ENCODE assay signal across 12 cellular contexts in genomic region chr2:85925216-85925671, GRCh38. TPM values are rescaled to one million over a fixed set of nuclear protein-coding genes. Genes with fewer than 3 reads are reported as not detected.
DNase-seq lines count a peak whose midpoint lies in the region; ATAC-seq, FAIRE-seq and TF ChIP-seq lines count a peak whose summit lies in the region.
"Had no signal": no experiment of that assay in that cellular context is flagged by ENCODE, and none has a peak within 500 bp of the region (broad histone marks: within the 10 kb centered on the region; RNA-seq: fewer than 3 reads in every experiment).

No MANE protein-coding gene starts in this region.

- ATAC-seq in GM18867 (IDR thresholded peaks at IDR 0.05; ENCODE audit: unreplicated experiment): no peak
- ATAC-seq in HG03108 (IDR thresholded peaks at IDR 0.05; ENCODE audit: unreplicated experiment): no peak
- ATAC-seq: CD8-positive, alpha-beta T cell had no signal

- H3K9me3 ChIP-seq in adrenal gland (replicated peaks in 1 of 3): no peaks in the 10 kb centered on the region
- H3K9me3 ChIP-seq in stomach: no peaks in the 10 kb centered on the region
- H3K9me3 ChIP-seq: Peyer's patch had no signal

- TF ChIP-seq CTCF in adrenal gland (IDR thresholded peaks at IDR 0.05) (no peak), stomach (IDR thresholded peaks at IDR 0.05) (no peak)

- H3K4me1 ChIP-seq in adrenal gland (replicated peaks in 1 of 2) (peaks cover 38 to 50% of the 10 kb centered on the region in 2 donors), stomach (peaks cover 13 to 53% (median 37%) of the 10 kb centered on the region in 4 donors)

- TF ChIP-seq POLR2A in adrenal gland (IDR thresholded peaks at IDR 0.05) (no peak), stomach (IDR thresholded peaks at IDR 0.05) (no peak)

- H3K4me3 ChIP-seq in adrenal gland: peak overlapping the region in 1 of 4 donors; percentile 3
- H3K4me3 ChIP-seq in stomach: no peak overlapping the region
- H3K4me3 ChIP-seq: Peyer's patch had no signal

- 80 to 95% (median 92%) methylated on average over 1 to 2 of the region's 2 CpGs for WGBS in adrenal gland, 4 donors
- WGBS in stomach, 5 donors: 87 to 96% (median 93%) methylated on average over 2 of the region's 2 CpGs

- H3K27me3 ChIP-seq in adrenal gland (no peaks in the 10 kb centered on the region), stomach (no peaks in the 10 kb centered on the region)
- H3K27me3 ChIP-seq: Peyer's patch had no signal

- DNase-seq in HTR-8/SVneo (ENCODE audit: insufficient read length, low spot score) (no peak), adrenal gland (peak in 1 of 7 donors; percentile 50), inferior parietal cortex (ENCODE audit: extremely low spot score) (peak; percentile 67), stomach (no peak), NCI-H774 (lab: John Stamatoyannopoulos, UW) (no peak)
- DNase-seq: CD8-positive, alpha-beta T cell; NCI-H1930; NCI-H526 had no signal

- TF ChIP-seq EP300 in stomach (IDR thresholded peaks at IDR 0.05): no peak

- peak; percentile 46 for FAIRE-seq in HTR-8/SVneo (lab: Jason Lieb, UNC)
- FAIRE-seq: islet of Langerhans had no signal

- no peaks in the 10 kb centered on the region for H3K36me3 ChIP-seq in adrenal gland (replicated peaks in 1 of 2)
- no peaks in the 10 kb centered on the region for H3K36me3 ChIP-seq in stomach
- H3K36me3 ChIP-seq: Peyer's patch had no signal

- H3K27ac ChIP-seq in adrenal gland (peak overlapping the region; percentile 40 to 90 (median 83)), stomach (peak overlapping the region in 4 of 5 donors; percentile 5 to 77 (median 58))

- intact Hi-C loops in adrenal gland (cut with DNase I) (no loop called here), stomach (cut with DNase I; ENCODE audit: low total_unique reads) (no loop called here)

RNA-seq across cellular contexts. Expression of gene ST3GAL5, which starts 36.5 kb away (rescaled TPM):
- total RNA-seq in adrenal gland (100 to 1,000 TPM in 4 of 8 donors, 10 to 100 TPM in 4; 61.2 to 172 (median 111) TPM), stomach (10 to 100 TPM in 4 of 5 donors, 1 to 10 TPM in 1; 7.6 to 84.2 (median 27.8) TPM)
- polyA plus RNA-seq in adrenal gland (10 to 100 TPM; 79.2 to 96.4 (median 79.7) TPM), stomach (10 to 100 TPM in 1 of 3 donors, 1 to 10 TPM in 2; 4.1 to 10.4 (median 5.2) TPM)
